In the genomic region with DNA sequence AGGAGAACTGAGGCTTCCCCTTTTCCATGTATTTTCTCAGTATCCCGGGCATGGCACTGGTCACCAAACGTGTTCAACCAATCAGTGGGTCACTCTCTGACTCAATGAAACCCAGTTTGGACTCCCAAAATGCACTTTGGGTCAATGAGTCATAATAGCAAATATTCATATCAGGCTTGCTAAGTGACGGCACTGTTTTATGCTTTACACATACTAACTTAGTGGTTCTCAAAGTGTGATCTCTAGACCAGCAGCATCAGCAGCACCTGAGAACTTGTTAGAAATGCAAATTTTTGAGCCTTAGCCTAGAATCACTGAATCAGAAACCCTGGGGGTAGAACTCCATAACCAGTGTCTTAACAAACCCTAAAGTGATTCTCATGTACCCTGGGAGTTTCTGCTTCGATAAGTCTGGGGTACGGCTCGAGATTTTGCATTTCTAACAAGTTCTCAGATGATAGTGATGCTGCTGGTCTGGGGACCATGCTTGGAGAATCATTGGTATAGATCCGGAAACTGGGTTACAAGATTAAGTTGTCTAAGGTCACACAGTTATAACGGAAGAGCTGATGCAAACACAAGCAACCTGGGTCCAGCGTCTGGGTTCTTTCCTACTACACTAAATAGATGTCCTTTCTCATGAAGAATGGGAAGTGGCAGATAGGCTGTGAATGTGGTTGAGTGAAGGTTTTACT, we compare ENCODE assay signal across 8 cellular contexts. TPM values are rescaled to one million over a fixed set of nuclear protein-coding genes. Genes with fewer than 3 reads are reported as not detected.
A peak's percentile ranks its signal among the peaks of the same experiment; 100 is the strongest.
DNase-seq lines count a peak whose midpoint lies in the region; ATAC-seq lines count a peak whose summit lies in the region.

No MANE protein-coding gene starts in this region.

- H3K4me1 Mint-ChIP-seq in activated naive CD4-positive, alpha-beta T cell treated with anti-CD3 and anti-CD28 coated beads, Interleukin-2, amount 50 U/mL, for 24 hours, result peaks cover 76% of the 10 kb centered on the region

- DNase-seq in CMK (ENCODE audit: low read depth) (peak; percentile 50), NCI-H524 treated with DMSO at 0.1 percent for 48 hours (lab: John Stamatoyannopoulos, UW) (no peak), LoVo (ENCODE audit: low spot score) (no peak), NCI-H510A (lab: John Stamatoyannopoulos, UW) (no peak), left colon (no peak)

- H3K36me3 Mint-ChIP-seq in activated naive CD4-positive, alpha-beta T cell treated with anti-CD3 and anti-CD28 coated beads, Interleukin-2, amount 50 U/mL, for 24 hours, result no peaks in the 10 kb centered on the region

- H3K27me3 Mint-ChIP-seq in activated naive CD4-positive, alpha-beta T cell treated with anti-CD3 and anti-CD28 coated beads, Interleukin-2, amount 50 U/mL, for 24 hours, result no peaks in the 10 kb centered on the region

- no peaks in the 10 kb centered on the region for H3K9me3 Mint-ChIP-seq in activated naive CD4-positive, alpha-beta T cell treated with anti-CD3 and anti-CD28 coated beads, Interleukin-2, amount 50 U/mL, for 24 hours

- H3K27ac Mint-ChIP-seq in activated naive CD4-positive, alpha-beta T cell treated with anti-CD3 and anti-CD28 coated beads, Interleukin-2, amount 50 U/mL, for 24 hours, result peak overlapping the region; percentile 84

- peak; percentile 66 for ATAC-seq in GM19324 (IDR thresholded peaks at IDR 0.05; ENCODE audit: low FRiP score, unreplicated experiment)
- peak; percentile 47 for ATAC-seq in HG03108 (IDR thresholded peaks at IDR 0.05; ENCODE audit: unreplicated experiment)
- ATAC-seq in left colon, result no peak

- peak overlapping the region; percentile 47 for H3K4me3 Mint-ChIP-seq in activated naive CD4-positive, alpha-beta T cell treated with anti-CD3 and anti-CD28 coated beads, Interleukin-2, amount 50 U/mL, for 24 hours

- intact Hi-C loops in left colon (cut with DNase I, micrococcal nuclease), result no loop called here

RNA-seq across cellular contexts. Expression of a gene that starts 35.6 kb away (rescaled TPM):
- 10 to 100 TPM; 23.0 to 38.0 TPM for total RNA-seq in left colon
